ENCODE assay signal across 34 cellular contexts in the genomic region with DNA sequence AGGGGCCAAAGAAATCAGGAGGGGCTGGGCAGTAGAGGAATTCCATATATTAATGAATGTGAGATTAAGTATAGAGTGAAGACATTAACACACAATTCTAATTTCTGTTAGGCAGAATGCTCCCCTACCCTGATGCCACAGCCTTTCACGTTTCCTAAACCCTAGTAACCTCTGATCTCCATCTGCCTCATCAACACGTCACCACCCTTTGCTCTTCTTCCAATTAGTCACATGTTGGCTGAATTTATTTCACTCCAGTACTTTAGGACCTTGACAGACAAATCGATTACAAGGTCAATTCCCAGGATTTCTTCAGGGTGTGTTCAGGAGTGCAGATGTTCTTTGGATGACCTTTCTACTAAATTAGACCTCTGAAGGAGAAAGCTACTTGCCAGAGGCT. TPM values are rescaled to one million over a fixed set of nuclear protein-coding genes. Genes with fewer than 3 reads are reported as not detected.
DNase-seq lines count a peak whose midpoint lies in the region; ATAC-seq and TF ChIP-seq lines count a peak whose summit lies in the region.
"Had no signal": no experiment of that assay in that cellular context is flagged by ENCODE, and none has a peak within 500 bp of the region (broad histone marks: within the 10 kb centered on the region; RNA-seq: fewer than 3 reads in every experiment).

No MANE protein-coding gene starts in this region.

- no peaks in the 10 kb centered on the region for H3K4me1 ChIP-seq in Panc1 (ENCODE audit: control insufficient read depth, insufficient read depth, low read length)
- no peaks in the 10 kb centered on the region for H3K4me1 ChIP-seq in foreskin keratinocyte
- H3K4me1 ChIP-seq: adrenal gland, esophagus muscularis mucosa, lower lobe of right lung, prostate gland, SJSA1, upper lobe of left lung had no signal

- intact Hi-C loops in activated CD4-positive, alpha-beta T cell treated with anti-CD3 and anti-CD28 coated beads for 36 hours (cut with DNase I, micrococcal nuclease): no loop called here
- intact Hi-C loops in Panc1 (cut with micrococcal nuclease; ENCODE audit: unreplicated experiment): no loop called here

- peaks cover 5% of the 10 kb centered on the region for H3K4me1 Mint-ChIP-seq in activated CD4-positive, alpha-beta T cell treated with anti-CD3 and anti-CD28 coated beads for 36 hours
- H3K4me1 Mint-ChIP-seq in type B pancreatic cell (ENCODE audit: unreplicated experiment): peaks cover 4% of the 10 kb centered on the region
- H3K4me1 Mint-ChIP-seq: activated CD4-positive, alpha-beta T cell treated with anti-CD3 and anti-CD28 coated beads, Interleukin-2, amount 10 ng/mL, durations not matched to agents 7 days and 5 days; activated naive CD4-positive, alpha-beta T cell treated with anti-CD3 and anti-CD28 coated beads, Interleukin-2, amount 10 ng/mL, durations not matched to agents 7 days and 5 days; CD4-positive, CD25-positive, alpha-beta regulatory T cell; central memory CD8-positive, alpha-beta T cell; endodermal cell; natural killer cell; WTC11 had no signal

- H3K4me3 Mint-ChIP-seq in activated CD4-positive, alpha-beta T cell treated with anti-CD3 and anti-CD28 coated beads for 36 hours: no peak overlapping the region
- H3K4me3 Mint-ChIP-seq in type B pancreatic cell: no peak overlapping the region
- H3K4me3 Mint-ChIP-seq: activated CD4-positive, alpha-beta T cell treated with anti-CD3 and anti-CD28 coated beads, Interleukin-2, amount 10 ng/mL, durations not matched to agents 7 days and 5 days; activated naive CD4-positive, alpha-beta T cell treated with anti-CD3 and anti-CD28 coated beads, Interleukin-2, amount 10 ng/mL, durations not matched to agents 7 days and 5 days; CD4-positive, CD25-positive, alpha-beta regulatory T cell; central memory CD8-positive, alpha-beta T cell; dendritic cell treated with granulocyte-macrophage colony-stimulating factor and Interleukin-4, amounts not matched to agents 40 ng/mL and 50 ng/mL, for 4 days; endodermal cell; natural killer cell; WTC11 had no signal

- H3K27me3 Mint-ChIP-seq in activated CD4-positive, alpha-beta T cell treated with anti-CD3 and anti-CD28 coated beads for 36 hours: peaks cover 11% of the 10 kb centered on the region
- H3K27me3 Mint-ChIP-seq in type B pancreatic cell: no peaks in the 10 kb centered on the region
- H3K27me3 Mint-ChIP-seq: dendritic cell treated with granulocyte-macrophage colony-stimulating factor and Interleukin-4, amounts not matched to agents 40 ng/mL and 50 ng/mL, for 4 days had no signal

- H3K27ac Mint-ChIP-seq in activated CD4-positive, alpha-beta T cell treated with anti-CD3 and anti-CD28 coated beads for 36 hours: no peak overlapping the region
- H3K27ac Mint-ChIP-seq in type B pancreatic cell: peak overlapping the region; percentile 24
- H3K27ac Mint-ChIP-seq: activated CD4-positive, alpha-beta T cell treated with anti-CD3 and anti-CD28 coated beads, Interleukin-2, amount 10 ng/mL, durations not matched to agents 7 days and 5 days; activated naive CD4-positive, alpha-beta T cell treated with anti-CD3 and anti-CD28 coated beads, Interleukin-2, amount 10 ng/mL, durations not matched to agents 7 days and 5 days; CD4-positive, CD25-positive, alpha-beta regulatory T cell; dendritic cell treated with granulocyte-macrophage colony-stimulating factor and Interleukin-4, amounts not matched to agents 40 ng/mL and 50 ng/mL, for 4 days; endodermal cell; natural killer cell had no signal

- H3K9me3 ChIP-seq in Panc1 (ENCODE audit: control insufficient read depth, insufficient read depth, low read depth, low read length): no peaks in the 10 kb centered on the region
- H3K9me3 ChIP-seq: adrenal gland, esophagus muscularis mucosa, lower lobe of right lung, prostate gland, SJSA1, upper lobe of left lung had no signal

- no peak for DNase-seq in activated CD4-positive, alpha-beta T cell treated with anti-CD3 and anti-CD28 coated beads for 36 hours
- DNase-seq in activated CD4-positive, alpha-beta T cell treated with anti-CD3 and anti-CD28 coated beads, Interleukin-2, amount 50 U/mL, for 48 hours: no peak
- no peak for DNase-seq in Panc1 (ENCODE audit: low read depth, low spot score)
- no peak for DNase-seq in foreskin keratinocyte
- DNase-seq in type B pancreatic cell (ENCODE audit: extremely low spot score, unreplicated experiment): no peak
- DNase-seq: activated CD4-positive, alpha-beta T cell treated with anti-CD3 and anti-CD28 coated beads, Interleukin-2, amount 10 ng/mL, durations not matched to agents 7 days and 5 days; activated naive CD4-positive, alpha-beta T cell treated with anti-CD3 and anti-CD28 coated beads, Interleukin-2, amount 10 ng/mL, durations not matched to agents 7 days and 5 days; activated T-cell treated with anti-CD3 and anti-CD28 coated beads, Interleukin-2, amount 50 U/mL, for 48 hours; AML-193; CD4-positive, CD25-positive, alpha-beta regulatory T cell; endodermal cell; H7; hippocampal formation; lower lobe of right lung; midbrain; natural killer cell; NCI-H1930; nucleus accumbens; RPMI8226; stimulated activated CD4-positive, alpha-beta T cell treated with anti-CD3 and anti-CD28 coated beads, Interleukin-15, amount 100 ng/mL, for 24 hours; stimulated activated CD4-positive, alpha-beta T cell treated with anti-CD3 and anti-CD28 coated beads, Interleukin-4, amount 100 ng/mL, for 4 hours; substantia nigra; upper lobe of left lung had no signal

- no peaks in the 10 kb centered on the region for H3K27me3 ChIP-seq in Panc1 (ENCODE audit: control insufficient read depth, insufficient read depth, low read length)
- no peaks in the 10 kb centered on the region for H3K27me3 ChIP-seq in foreskin keratinocyte
- H3K27me3 ChIP-seq: adrenal gland, esophagus muscularis mucosa, SJSA1, upper lobe of left lung had no signal

- CTCF ChIA-PET in activated CD4-positive, alpha-beta T cell treated with anti-CD3 and anti-CD28 coated beads for 36 hours (lab: Charles Lee): interaction anchor here (0.7 kb wide), 1 partner anchor 1515 kb away, joined by 3 read pairs; no protein-coding TSS in a partner anchor
- CTCF ChIA-PET in Panc1 (lab: Charles Lee): no interaction called here

- peaks cover 17% of the 10 kb centered on the region for H3K36me3 ChIP-seq in Panc1 (ENCODE audit: control insufficient read depth, insufficient read depth, low read length)
- H3K36me3 ChIP-seq: adrenal gland, esophagus muscularis mucosa, prostate gland, SJSA1, upper lobe of left lung had no signal

- H3K27ac ChIP-seq in Panc1 (ENCODE audit: low read length): no peak overlapping the region
- H3K27ac ChIP-seq in foreskin keratinocyte: no peak overlapping the region
- H3K27ac ChIP-seq: esophagus muscularis mucosa, lower lobe of right lung, prostate gland, SJSA1, upper lobe of left lung had no signal

- in situ Hi-C loops in Panc1 (cut with HindIII; ENCODE audit: low pct_unique_long_range_greater_than_20kb, low sequenced_read_pairs): no loop called here

- BruUV-seq in Panc1 (replicated peaks; lab: Mats Ljungman, UMichigan): no TSS peak

- H3K9me3 Mint-ChIP-seq in activated CD4-positive, alpha-beta T cell treated with anti-CD3 and anti-CD28 coated beads for 36 hours (ENCODE audit: low read depth): no peaks in the 10 kb centered on the region
- no peaks in the 10 kb centered on the region for H3K9me3 Mint-ChIP-seq in type B pancreatic cell
- H3K9me3 Mint-ChIP-seq: activated CD4-positive, alpha-beta T cell treated with anti-CD3 and anti-CD28 coated beads, Interleukin-2, amount 10 ng/mL, durations not matched to agents 7 days and 5 days; activated naive CD4-positive, alpha-beta T cell treated with anti-CD3 and anti-CD28 coated beads, Interleukin-2, amount 10 ng/mL, durations not matched to agents 7 days and 5 days; CD4-positive, CD25-positive, alpha-beta regulatory T cell; central memory CD8-positive, alpha-beta T cell; dendritic cell treated with granulocyte-macrophage colony-stimulating factor and Interleukin-4, amounts not matched to agents 40 ng/mL and 50 ng/mL, for 4 days; natural killer cell; WTC11 had no signal

- TF ChIP-seq CTCF in Panc1 (IDR thresholded peaks at IDR 0.05) (no peak), foreskin keratinocyte (conservative IDR thresholded peaks at IDR 0.05) (no peak), type B pancreatic cell (conservative IDR thresholded peaks at IDR 0.05) (no peak)

- POLR2A ChIA-PET in activated CD4-positive, alpha-beta T cell treated with anti-CD3 and anti-CD28 coated beads for 36 hours (lab: Charles Lee): no interaction called here
- POLR2A ChIA-PET in Panc1 (lab: Charles Lee): no interaction called here

- H3K4me3 ChIP-seq in Panc1 (ENCODE audit: low read depth in 2 of 2, low read length in 2 of 2): no peak overlapping the region
- H3K4me3 ChIP-seq: adrenal gland, esophagus muscularis mucosa, lower lobe of right lung, prostate gland, SJSA1, upper lobe of left lung had no signal

- peak; percentile 47 for ATAC-seq in activated CD4-positive, alpha-beta T cell treated with anti-CD3 and anti-CD28 coated beads for 36 hours
- peak; percentile 50; the same call in 1 of the 2 replicates for ATAC-seq in Panc1
- peak; percentile 60 for ATAC-seq in foreskin keratinocyte
- no peak for ATAC-seq in HG03139 (IDR thresholded peaks at IDR 0.05; ENCODE audit: unreplicated experiment)
- no peak for ATAC-seq in HG03175 (IDR thresholded peaks at IDR 0.05; ENCODE audit: unreplicated experiment)
- no peak for ATAC-seq in HG02870 (IDR thresholded peaks at IDR 0.05; ENCODE audit: unreplicated experiment)
- ATAC-seq: lower lobe of right lung, natural killer cell, WTC11 had no signal

- no peaks in the 10 kb centered on the region for H3K36me3 Mint-ChIP-seq in activated CD4-positive, alpha-beta T cell treated with anti-CD3 and anti-CD28 coated beads for 36 hours (ENCODE audit: low read depth)
- peaks cover 8% of the 10 kb centered on the region for H3K36me3 Mint-ChIP-seq in type B pancreatic cell
- H3K36me3 Mint-ChIP-seq: activated naive CD4-positive, alpha-beta T cell treated with anti-CD3 and anti-CD28 coated beads, Interleukin-2, amount 10 ng/mL, durations not matched to agents 7 days and 5 days; CD4-positive, CD25-positive, alpha-beta regulatory T cell; natural killer cell had no signal

RNA-seq across cellular contexts. Expression of a gene that starts 12.9 kb away (rescaled TPM):
- total RNA-seq in activated CD4-positive, alpha-beta T cell treated with anti-CD3 and anti-CD28 coated beads for 36 hours: not detected
- total RNA-seq in Panc1 (2021; ENCODE audit: unreplicated experiment) (147 TPM), foreskin keratinocyte (0.92 and 2.3 TPM in 2 replicates), type B pancreatic cell (ENCODE audit: low replicate concordance) (116 and 179 TPM in 2 replicates)
- polyA plus RNA-seq in Panc1 (2012; ENCODE audit: insufficient read length): 128 TPM
- 1.5 and 2.1 TPM in 2 replicates for polyA plus RNA-seq in foreskin keratinocyte
- total RNA-seq: A172; activated CD4-positive, alpha-beta T cell treated with anti-CD3 and anti-CD28 coated beads, Interleukin-2, amount 10 ng/mL, durations not matched to agents 7 days and 5 days; CD4-positive, CD25-positive, alpha-beta regulatory T cell; endodermal cell; esophagus muscularis mucosa; H7; natural killer cell; SJSA1 had no signal
- polyA plus RNA-seq: CD4-positive, CD25-positive, alpha-beta regulatory T cell had no signal

RNA-seq across cellular contexts. Expression of a gene that starts 38.3 kb away (rescaled TPM):
- under 1 TPM; 0.47 to 0.64 TPM for total RNA-seq in activated CD4-positive, alpha-beta T cell treated with anti-CD3 and anti-CD28 coated beads for 36 hours
- total RNA-seq in Panc1 (2021; ENCODE audit: unreplicated experiment) (80.8 TPM), foreskin keratinocyte (22.5 and 35.7 TPM in 2 replicates), type B pancreatic cell (ENCODE audit: low replicate concordance) (65.1 and 99.5 TPM in 2 replicates)
- polyA plus RNA-seq in Panc1 (2012; ENCODE audit: insufficient read length): 54.4 TPM
- polyA plus RNA-seq in foreskin keratinocyte: 16.9 and 25.7 TPM in 2 replicates

Comparison
In these comparisons a context has a peak if more than half of its experiments do, and no peak if none do; other contexts are left out.
1. ATAC-seq: peak in activated CD4-positive, alpha-beta T cell treated with anti-CD3 and anti-CD28 coated beads for 36 hours (single experiment), Panc1 (single experiment) and foreskin keratinocyte (single experiment); none in HG03139 (single experiment), HG03175 (single experiment) and HG02870 (single experiment).
2. RNA of a gene that starts 12.9 kb away (total RNA-seq): 147 TPM in Panc1 (single experiment) and 116 to 179 TPM in type B pancreatic cell; 0.92 to 2.3 TPM in foreskin keratinocyte and not detected in activated CD4-positive, alpha-beta T cell treated with anti-CD3 and anti-CD28 coated beads for 36 hours; every median in the first group is over 10 times any median in the second.
3. RNA of a gene that starts 38.3 kb away (total RNA-seq): 80.8 TPM in Panc1 (single experiment), 65.1 to 99.5 TPM in type B pancreatic cell and 22.5 to 35.7 TPM in foreskin keratinocyte; 0.47 to 0.64 TPM in activated CD4-positive, alpha-beta T cell treated with anti-CD3 and anti-CD28 coated beads for 36 hours; every median in the first group is over 10 times any median in the second.